In the genomic region with DNA sequence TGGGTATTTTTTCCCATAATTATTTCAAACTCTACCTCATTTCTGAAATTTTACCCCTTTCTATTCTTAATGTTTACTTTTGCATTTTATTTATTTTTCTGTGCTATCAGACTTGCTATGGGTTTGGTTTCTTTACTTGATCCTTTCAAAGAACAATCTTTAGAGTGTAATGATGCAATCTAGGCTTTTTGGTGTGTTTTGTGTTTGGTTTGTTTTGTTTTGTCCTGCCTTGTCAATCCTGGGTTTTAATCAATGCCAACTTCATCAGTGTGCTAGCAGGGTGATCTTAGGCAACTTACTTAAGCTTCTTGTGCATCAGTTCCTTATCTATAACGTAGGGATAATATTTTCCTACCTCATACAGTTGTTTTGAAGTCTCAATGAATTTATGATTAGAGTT, we compare ENCODE assay signal across 25 cellular contexts.
"Had no signal": no experiment of that assay in that cellular context is flagged by ENCODE, and none has a peak within 500 bp of the region (broad histone marks: within the 10 kb centered on the region; RNA-seq: fewer than 3 reads in every experiment).

No MANE protein-coding gene starts in this region.

- H3K27ac ChIP-seq: HL-60, SJSA1, SK-N-MC had no signal

- DNase-seq: Karpas-422, KG1, MG63, NCI-H1092, NCI-H1105 treated with DMSO at 0.1 percent for 48 hours, NCI-H1417 treated with DMSO at 0.1 percent for 48 hours, NCI-H146, NCI-H1694 treated with DMSO at 0.1 percent for 48 hours, NCI-H1930, NCI-H2081, NCI-H2107, NCI-H226, NCI-H446, NCI-H510A, NCI-H524 treated with DMSO at 0.1 percent for 48 hours, NCI-H69, NCI-H774, Right ventricle myocardium superior, RPMI8226, SIG-M5 had no signal

- H3K9me3 ChIP-seq: MG63, SJSA1 had no signal

- H3K4me1 ChIP-seq: SJSA1 had no signal

- H3K27me3 ChIP-seq: MG63, SJSA1 had no signal

- FAIRE-seq: HTR-8/SVneo, RCC 7860 had no signal

- H3K36me3 ChIP-seq: MG63, SJSA1 had no signal

- H3K4me3 ChIP-seq: MG63, SJSA1, SK-N-MC had no signal
